Comparison of ENCODE assay signal across 1 cellular context in the genomic region with DNA sequence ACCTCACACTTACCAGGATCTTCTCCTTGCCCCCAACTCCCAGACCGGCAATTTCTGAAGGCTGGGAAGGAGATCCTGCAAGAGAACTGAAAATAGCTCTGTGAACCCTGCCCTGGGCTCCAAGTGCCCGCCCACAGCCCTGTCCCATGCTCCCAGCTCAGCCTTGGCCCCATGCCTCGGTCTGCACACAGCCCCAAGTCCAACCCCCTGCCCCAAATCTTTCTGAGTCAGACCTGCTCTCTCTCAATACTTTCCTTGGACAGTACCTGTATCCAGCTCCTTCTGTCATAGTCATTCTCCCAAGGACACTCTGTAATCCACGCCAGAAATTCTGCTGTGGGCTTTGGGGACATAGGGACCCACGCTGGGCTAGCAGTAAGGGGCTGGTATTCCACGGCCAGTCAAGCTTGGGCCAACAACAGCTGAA.
TF ChIP-seq lines count a peak whose summit lies in the region.

No MANE protein-coding gene starts in this region.

TF ChIP-seq in HepG2, 621 proteins besides CTCF, POLR2A, EP300 and RAD21 (continued from another document and continues in another):
- TF ChIP-seq, protein P1, sequence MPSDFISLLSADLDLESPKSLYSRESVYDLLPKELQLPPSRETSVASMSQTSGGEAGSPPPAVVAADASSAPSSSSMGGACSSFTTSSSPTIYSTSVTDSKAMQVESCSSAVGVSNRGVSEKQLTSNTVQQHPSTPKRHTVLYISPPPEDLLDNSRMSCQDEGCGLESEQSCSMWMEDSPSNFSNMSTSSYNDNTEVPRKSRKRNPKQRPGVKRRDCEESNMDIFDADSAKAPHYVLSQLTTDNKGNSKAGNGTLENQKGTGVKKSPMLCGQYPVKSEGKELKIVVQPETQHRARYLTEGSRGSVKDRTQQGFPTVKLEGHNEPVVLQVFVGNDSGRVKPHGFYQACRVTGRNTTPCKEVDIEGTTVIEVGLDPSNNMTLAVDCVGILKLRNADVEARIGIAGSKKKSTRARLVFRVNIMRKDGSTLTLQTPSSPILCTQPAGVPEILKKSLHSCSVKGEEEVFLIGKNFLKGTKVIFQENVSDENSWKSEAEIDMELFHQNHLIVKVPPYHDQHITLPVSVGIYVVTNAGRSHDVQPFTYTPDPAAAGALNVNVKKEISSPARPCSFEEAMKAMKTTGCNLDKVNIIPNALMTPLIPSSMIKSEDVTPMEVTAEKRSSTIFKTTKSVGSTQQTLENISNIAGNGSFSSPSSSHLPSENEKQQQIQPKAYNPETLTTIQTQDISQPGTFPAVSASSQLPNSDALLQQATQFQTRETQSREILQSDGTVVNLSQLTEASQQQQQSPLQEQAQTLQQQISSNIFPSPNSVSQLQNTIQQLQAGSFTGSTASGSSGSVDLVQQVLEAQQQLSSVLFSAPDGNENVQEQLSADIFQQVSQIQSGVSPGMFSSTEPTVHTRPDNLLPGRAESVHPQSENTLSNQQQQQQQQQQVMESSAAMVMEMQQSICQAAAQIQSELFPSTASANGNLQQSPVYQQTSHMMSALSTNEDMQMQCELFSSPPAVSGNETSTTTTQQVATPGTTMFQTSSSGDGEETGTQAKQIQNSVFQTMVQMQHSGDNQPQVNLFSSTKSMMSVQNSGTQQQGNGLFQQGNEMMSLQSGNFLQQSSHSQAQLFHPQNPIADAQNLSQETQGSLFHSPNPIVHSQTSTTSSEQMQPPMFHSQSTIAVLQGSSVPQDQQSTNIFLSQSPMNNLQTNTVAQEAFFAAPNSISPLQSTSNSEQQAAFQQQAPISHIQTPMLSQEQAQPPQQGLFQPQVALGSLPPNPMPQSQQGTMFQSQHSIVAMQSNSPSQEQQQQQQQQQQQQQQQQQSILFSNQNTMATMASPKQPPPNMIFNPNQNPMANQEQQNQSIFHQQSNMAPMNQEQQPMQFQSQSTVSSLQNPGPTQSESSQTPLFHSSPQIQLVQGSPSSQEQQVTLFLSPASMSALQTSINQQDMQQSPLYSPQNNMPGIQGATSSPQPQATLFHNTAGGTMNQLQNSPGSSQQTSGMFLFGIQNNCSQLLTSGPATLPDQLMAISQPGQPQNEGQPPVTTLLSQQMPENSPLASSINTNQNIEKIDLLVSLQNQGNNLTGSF (CRISPR knock-in tag; IDR thresholded peaks at IDR 0.05): no peak
- peak; percentile 71; the same call in 1 of the 2 replicates for TF ChIP-seq ZNF772 (CRISPR knock-in tag; IDR thresholded peaks at IDR 0.05)
- TF ChIP-seq ZNF546 (CRISPR knock-in tag; conservative IDR thresholded peaks at IDR 0.05): no peak
- TF ChIP-seq HMGXB4 (CRISPR knock-in tag; IDR thresholded peaks at IDR 0.05; ENCODE audit: borderline replicate concordance in 1 of 2, low read depth in 1 of 2): peak in 1 of 2 experiments; percentile 44; a peak in 1 of 4 replicates
- TF ChIP-seq ARNT2 (CRISPR knock-in tag; IDR thresholded peaks at IDR 0.05; ENCODE audit: low read depth): 0 out of 2 replicates have a peak, but pooled peaks have one; percentile 38
- TF ChIP-seq SOX5 (CRISPR knock-in tag; IDR thresholded peaks at IDR 0.05; ENCODE audit: borderline replicate concordance): peak; percentile 48; the same call in 1 of the 2 replicates
- TF ChIP-seq, protein P2, sequence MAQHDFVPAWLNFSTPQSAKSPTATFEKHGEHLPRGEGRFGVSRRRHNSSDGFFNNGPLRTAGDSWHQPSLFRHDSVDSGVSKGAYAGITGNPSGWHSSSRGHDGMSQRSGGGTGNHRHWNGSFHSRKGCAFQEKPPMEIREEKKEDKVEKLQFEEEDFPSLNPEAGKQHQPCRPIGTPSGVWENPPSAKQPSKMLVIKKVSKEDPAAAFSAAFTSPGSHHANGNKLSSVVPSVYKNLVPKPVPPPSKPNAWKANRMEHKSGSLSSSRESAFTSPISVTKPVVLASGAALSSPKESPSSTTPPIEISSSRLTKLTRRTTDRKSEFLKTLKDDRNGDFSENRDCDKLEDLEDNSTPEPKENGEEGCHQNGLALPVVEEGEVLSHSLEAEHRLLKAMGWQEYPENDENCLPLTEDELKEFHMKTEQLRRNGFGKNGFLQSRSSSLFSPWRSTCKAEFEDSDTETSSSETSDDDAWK (CRISPR knock-in tag; IDR thresholded peaks at IDR 0.05): no peak
- no peak for TF ChIP-seq ZFP62 (CRISPR knock-in tag; IDR thresholded peaks at IDR 0.05)
- no peak for TF ChIP-seq ZNF83 (CRISPR knock-in tag; IDR thresholded peaks at IDR 0.05; ENCODE audit: borderline replicate concordance)
- peak; percentile 43; the same call in 1 of the 2 replicates for TF ChIP-seq ZNF724P (CRISPR knock-in tag; IDR thresholded peaks at IDR 0.05; ENCODE audit: borderline replicate concordance)
- TF ChIP-seq SOX6 (IDR thresholded peaks at IDR 0.05): no peak
- peak; percentile 58 for TF ChIP-seq SOX6 (CRISPR knock-in tag; IDR thresholded peaks at IDR 0.05)
- TF ChIP-seq PITX1 (CRISPR knock-in tag; IDR thresholded peaks at IDR 0.05): peak; percentile 66; the same call in 1 of the 2 replicates
- TF ChIP-seq, protein P3, sequence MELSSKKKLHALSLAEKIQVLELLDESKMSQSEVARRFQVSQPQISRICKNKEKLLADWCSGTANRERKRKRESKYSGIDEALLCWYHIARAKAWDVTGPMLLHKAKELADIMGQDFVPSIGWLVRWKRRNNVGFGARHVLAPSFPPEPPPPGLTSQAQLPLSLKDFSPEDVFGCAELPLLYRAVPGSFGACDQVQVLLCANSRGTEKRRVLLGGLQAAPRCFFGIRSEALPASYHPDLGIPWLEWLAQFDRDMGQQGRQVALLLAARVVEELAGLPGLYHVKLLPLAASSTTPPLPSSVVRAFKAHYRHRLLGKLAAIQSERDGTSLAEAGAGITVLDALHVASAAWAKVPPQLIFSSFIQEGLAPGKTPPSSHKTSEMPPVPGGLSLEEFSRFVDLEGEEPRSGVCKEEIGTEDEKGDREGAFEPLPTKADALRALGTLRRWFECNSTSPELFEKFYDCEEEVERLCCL (CRISPR knock-in tag; IDR thresholded peaks at IDR 0.05; ENCODE audit: borderline replicate concordance): no peak
- TF ChIP-seq MEF2D (CRISPR knock-in tag; IDR thresholded peaks at IDR 0.05): peak; percentile 97
- no peak for TF ChIP-seq BHLHE40 (IDR thresholded peaks at IDR 0.05; ENCODE audit: low read length)
- 0 out of 2 replicates have a peak, but pooled peaks have one; percentile 54 for TF ChIP-seq ESRRA (CRISPR knock-in tag; IDR thresholded peaks at IDR 0.05; ENCODE audit: low read depth)
- TF ChIP-seq ZNF543 (CRISPR knock-in tag; IDR thresholded peaks at IDR 0.05): 0 out of 2 replicates have a peak, but pooled peaks have one; percentile 50
- no peak for TF ChIP-seq MXD1 (CRISPR knock-in tag; IDR thresholded peaks at IDR 0.05)
- TF ChIP-seq, protein P4, sequence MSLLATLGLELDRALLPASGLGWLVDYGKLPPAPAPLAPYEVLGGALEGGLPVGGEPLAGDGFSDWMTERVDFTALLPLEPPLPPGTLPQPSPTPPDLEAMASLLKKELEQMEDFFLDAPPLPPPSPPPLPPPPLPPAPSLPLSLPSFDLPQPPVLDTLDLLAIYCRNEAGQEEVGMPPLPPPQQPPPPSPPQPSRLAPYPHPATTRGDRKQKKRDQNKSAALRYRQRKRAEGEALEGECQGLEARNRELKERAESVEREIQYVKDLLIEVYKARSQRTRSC (CRISPR knock-in tag; IDR thresholded peaks at IDR 0.05; ENCODE audit: low read depth): no peak
- no peak for TF ChIP-seq HCFC1 (IDR thresholded peaks at IDR 0.05; ENCODE audit: low read depth, low read length)
- no peak for TF ChIP-seq ZFP36L2 (CRISPR knock-in tag; IDR thresholded peaks at IDR 0.05)
- TF ChIP-seq SP5 (CRISPR knock-in tag; IDR thresholded peaks at IDR 0.05; ENCODE audit: borderline replicate concordance, low read depth): peak; percentile 81
- 0 out of 2 replicates have a peak, but pooled peaks have one; percentile 38 for TF ChIP-seq ZMAT3 (CRISPR knock-in tag; conservative IDR thresholded peaks at IDR 0.05)
- TF ChIP-seq HNF4A (CRISPR knock-in tag; IDR thresholded peaks at IDR 0.05): peak; percentile 82
- TF ChIP-seq SYNCRIP (IDR thresholded peaks at IDR 0.05; ENCODE audit: insufficient read depth, low read depth, low read length): no peak
- no peak for TF ChIP-seq GABPA (IDR thresholded peaks at IDR 0.05; ENCODE audit: low read depth, low read length)
- TF ChIP-seq GABPA (CRISPR knock-in tag; IDR thresholded peaks at IDR 0.05; ENCODE audit: low read depth): peak; percentile 27; the same call in 1 of the 2 replicates
- TF ChIP-seq SAP130 (CRISPR knock-in tag; IDR thresholded peaks at IDR 0.05; ENCODE audit: low read depth): peak; percentile 74
- TF ChIP-seq ZNF747 (CRISPR knock-in tag; IDR thresholded peaks at IDR 0.05; ENCODE audit: borderline replicate concordance): 0 out of 2 replicates have a peak, but pooled peaks have one; percentile 42
- TF ChIP-seq ZSCAN31 (CRISPR knock-in tag; IDR thresholded peaks at IDR 0.05; ENCODE audit: low read depth): 0 out of 2 replicates have a peak, but pooled peaks have one; percentile 22
- no peak for TF ChIP-seq AGO1 (IDR thresholded peaks at IDR 0.05; ENCODE audit: low read depth, low read length, poor library complexity, severe bottlenecking)
- TF ChIP-seq, protein P5, sequence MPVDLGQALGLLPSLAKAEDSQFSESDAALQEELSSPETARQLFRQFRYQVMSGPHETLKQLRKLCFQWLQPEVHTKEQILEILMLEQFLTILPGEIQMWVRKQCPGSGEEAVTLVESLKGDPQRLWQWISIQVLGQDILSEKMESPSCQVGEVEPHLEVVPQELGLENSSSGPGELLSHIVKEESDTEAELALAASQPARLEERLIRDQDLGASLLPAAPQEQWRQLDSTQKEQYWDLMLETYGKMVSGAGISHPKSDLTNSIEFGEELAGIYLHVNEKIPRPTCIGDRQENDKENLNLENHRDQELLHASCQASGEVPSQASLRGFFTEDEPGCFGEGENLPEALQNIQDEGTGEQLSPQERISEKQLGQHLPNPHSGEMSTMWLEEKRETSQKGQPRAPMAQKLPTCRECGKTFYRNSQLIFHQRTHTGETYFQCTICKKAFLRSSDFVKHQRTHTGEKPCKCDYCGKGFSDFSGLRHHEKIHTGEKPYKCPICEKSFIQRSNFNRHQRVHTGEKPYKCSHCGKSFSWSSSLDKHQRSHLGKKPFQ (CRISPR knock-in tag; IDR thresholded peaks at IDR 0.05; ENCODE audit: insufficient replicate concordance): no peak
- peak; percentile 35; the same call in 1 of the 2 replicates for TF ChIP-seq MAX (IDR thresholded peaks at IDR 0.05)
- peak; percentile 52; the same call in 1 of the 2 replicates for TF ChIP-seq TAF1 (CRISPR knock-in tag; IDR thresholded peaks at IDR 0.05)
- TF ChIP-seq KDM3A (CRISPR knock-in tag; IDR thresholded peaks at IDR 0.05; ENCODE audit: low read depth): no peak
- peak; percentile 59 for TF ChIP-seq GATAD2A (CRISPR knock-in tag; IDR thresholded peaks at IDR 0.05)
- TF ChIP-seq MIER2 (CRISPR knock-in tag; IDR thresholded peaks at IDR 0.05): no peak
- TF ChIP-seq SIN3A (IDR thresholded peaks at IDR 0.05; ENCODE audit: borderline replicate concordance, low read depth, low read length): peak; percentile 76; the same call in 1 of the 2 replicates
- 0 out of 2 replicates have a peak, but pooled peaks have one; percentile 66 for TF ChIP-seq DPF2 (CRISPR knock-in tag; IDR thresholded peaks at IDR 0.05; ENCODE audit: borderline replicate concordance, low read depth)
- no peak for TF ChIP-seq ZNF451 (CRISPR knock-in tag; IDR thresholded peaks at IDR 0.05)
- TF ChIP-seq HNF4G (IDR thresholded peaks at IDR 0.05; ENCODE audit: borderline replicate concordance, low read depth, low read length): peak; percentile 69
- no peak for TF ChIP-seq HNF4G (CRISPR knock-in tag; IDR thresholded peaks at IDR 0.05; ENCODE audit: borderline replicate concordance, low read depth)
- TF ChIP-seq HDAC1 (CRISPR knock-in tag; IDR thresholded peaks at IDR 0.05): peak; percentile 31; the same call in 1 of the 2 replicates
- no peak for TF ChIP-seq HNF1A (IDR thresholded peaks at IDR 0.05; ENCODE audit: low read depth)
- peak; percentile 44; the same call in 1 of the 2 replicates for TF ChIP-seq HNF1A (CRISPR knock-in tag; IDR thresholded peaks at IDR 0.05; ENCODE audit: borderline replicate concordance)
- no peak for TF ChIP-seq KLF6 (CRISPR knock-in tag; IDR thresholded peaks at IDR 0.05)
